In genomic region chr19:32828643-32829344, GRCh38 we compare ENCODE assay signal across 22 cellular contexts. TPM values are rescaled to one million over a fixed set of nuclear protein-coding genes. Genes with fewer than 3 reads are reported as not detected.
DNase-seq lines count a peak whose midpoint lies in the region; ATAC-seq lines count a peak whose summit lies in the region.
"Had no signal": no experiment of that assay in that cellular context is flagged by ENCODE, and none has a peak within 500 bp of the region (broad histone marks: within the 10 kb centered on the region; RNA-seq: fewer than 3 reads in every experiment).

No MANE protein-coding gene starts in this region.

- no peaks in the 10 kb centered on the region for H3K36me3 ChIP-seq in mesendoderm (ENCODE audit: control insufficient read depth, insufficient read depth, low read length)
- H3K36me3 ChIP-seq: breast epithelium had no signal

- H3K27me3 ChIP-seq in mesendoderm (ENCODE audit: insufficient read depth, low read length, poor library complexity): no peaks in the 10 kb centered on the region
- H3K27me3 ChIP-seq: breast epithelium, tibial artery had no signal

- H3K4me2 ChIP-seq in mesendoderm (ENCODE audit: low read length): no peak overlapping the region

- no peak overlapping the region for H3K23ac ChIP-seq in mesendoderm (ENCODE audit: low read length)

- H3K4ac ChIP-seq in mesendoderm (ENCODE audit: low read depth, low read length): no peak overlapping the region

- no peak overlapping the region for H3K9ac ChIP-seq in mesendoderm (ENCODE audit: low read length)

- H3K79me1 ChIP-seq in mesendoderm (ENCODE audit: low read length): no peaks in the 10 kb centered on the region

- no peak overlapping the region for H2BK15ac ChIP-seq in mesendoderm (replicated peaks; ENCODE audit: low read depth)

- DNase-seq in NCI-H1417 (lab: John Stamatoyannopoulos, UW): peak in 2 of 3 experiments; percentile 18 to 39
- DNase-seq in NCI-H1417 treated with DMSO at 0.1 percent for 48 hours (lab: John Stamatoyannopoulos, UW): no peak
- peak; percentile 72 for DNase-seq in COLO668 (lab: John Stamatoyannopoulos, UW; ENCODE audit: unreplicated experiment)
- DNase-seq in NCI-H510A treated with DMSO at 0.1 percent for 48 hours (lab: John Stamatoyannopoulos, UW): peak; percentile 49
- no peak for DNase-seq in mesendoderm
- DNase-seq in occipital lobe (lab: John Stamatoyannopoulos, UW): no peak
- DNase-seq: activated CD8-positive, alpha-beta T cell treated with anti-CD3 and anti-CD28 coated beads for 36 hours; activated T-cell treated with anti-CD3 and anti-CD28 coated beads, Interleukin-2, amount 50 U/mL, for 1 hour; AML-193; Calu3; Kasumi-1; kidney glomerular epithelial cell; naive B cell; NCI-H2171; tibial artery had no signal

- no peaks in the 10 kb centered on the region for H3K4me1 ChIP-seq in mesendoderm (ENCODE audit: control insufficient read depth, low read depth, low read length)
- H3K4me1 ChIP-seq: breast epithelium, tibial artery had no signal

- H3K27ac ChIP-seq in mesendoderm (ENCODE audit: low read depth, low read length): no peak overlapping the region
- H3K27ac ChIP-seq: 22Rv1, breast epithelium, coronary artery, SK-N-MC, tibial artery had no signal

- WGBS in mesendoderm (ENCODE audit: extremely low coverage, insufficient coverage, low lambda C conversion rate): no CpG with 5 or more reads among the region's 15 CpGs

- H2BK120ac ChIP-seq in mesendoderm (ENCODE audit: low read depth, low read length): no peak overlapping the region

- H2BK5ac ChIP-seq in mesendoderm (ENCODE audit: low read length): no peak overlapping the region

- no peak overlapping the region for H4K5ac ChIP-seq in mesendoderm (ENCODE audit: low read length)

- no peaks in the 10 kb centered on the region for H3K79me2 ChIP-seq in mesendoderm (ENCODE audit: control insufficient read depth, insufficient read depth, low read length)

- ATAC-seq in GM18519 (IDR thresholded peaks at IDR 0.05; ENCODE audit: low FRiP score, unreplicated experiment) (no peak), HG03280 (IDR thresholded peaks at IDR 0.05; ENCODE audit: unreplicated experiment) (no peak)
- ATAC-seq: activated CD8-positive, alpha-beta T cell treated with anti-CD3 and anti-CD28 coated beads for 36 hours; Panc1 had no signal

- H3K4me3 ChIP-seq in mesendoderm (ENCODE audit: low read length): no peak overlapping the region
- H3K4me3 ChIP-seq: breast epithelium, coronary artery, SK-N-MC, tibial artery had no signal

- H4K8ac ChIP-seq in mesendoderm (ENCODE audit: low read depth, low read length): no peak overlapping the region

- no peak overlapping the region for H2AK5ac ChIP-seq in mesendoderm (ENCODE audit: low read length)

- peak overlapping the region; percentile 38 for H3K56ac ChIP-seq in mesendoderm (ENCODE audit: low read length)

- H3K18ac ChIP-seq in mesendoderm (ENCODE audit: low read length): peak overlapping the region; percentile 1

RNA-seq across cellular contexts. Expression of gene SLC7A9, which starts 40.8 kb away (rescaled TPM):
- 0.01 TPM for polyA plus RNA-seq in mesendoderm (2013, experiment 1 of 2)
- polyA plus RNA-seq in mesendoderm (2013, experiment 2 of 2): 0.03 TPM
- total RNA-seq in occipital lobe: 1.6 TPM
- total RNA-seq: activated CD8-positive, alpha-beta T cell treated with anti-CD3 and anti-CD28 coated beads for 36 hours had no signal

Comparison
In these comparisons a context has a peak if more than half of its experiments do, and no peak if none do; other contexts are left out.
1. DNase-seq: peak in NCI-H1417 (2 of 3), COLO668 (single experiment) and NCI-H510A treated with DMSO at 0.1 percent for 48 hours (single experiment); none in NCI-H1417 treated with DMSO at 0.1 percent for 48 hours (single experiment), mesendoderm (single experiment) and occipital lobe (single experiment).